In the genomic region with DNA sequence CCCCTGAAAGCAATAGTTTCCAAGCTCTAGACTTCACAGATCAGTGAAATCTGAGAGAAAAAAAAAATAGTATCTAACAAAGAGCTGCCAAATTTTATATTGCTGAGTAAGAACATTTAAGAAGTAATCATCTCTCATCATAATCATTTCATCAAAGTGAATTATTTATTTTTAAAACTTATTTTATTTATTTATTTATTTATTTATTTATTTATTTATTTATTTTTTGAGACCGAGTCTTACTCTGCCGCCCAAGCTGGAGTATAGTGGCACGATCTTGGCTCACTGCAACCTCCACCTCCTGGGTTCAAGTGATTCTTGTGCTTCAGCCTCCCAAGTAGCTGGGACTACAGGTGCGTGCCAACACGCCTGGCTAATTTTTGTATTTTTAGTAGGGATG, we compare ENCODE assay signal across 1 cellular context.
A peak's percentile ranks its signal among the peaks of the same experiment; 100 is the strongest.
TF ChIP-seq lines count a peak whose summit lies in the region.

No MANE protein-coding gene starts in this region.

TF ChIP-seq in K562, 482 proteins besides CTCF, POLR2A, EP300 and RAD21:
- TF ChIP-seq C11orf30 (IDR thresholded peaks at IDR 0.05; ENCODE audit: low read depth), result 0 out of 2 replicates have a peak, but pooled peaks have one; percentile 35
- peak; percentile 66 for TF ChIP-seq ZNF316 (IDR thresholded peaks at IDR 0.05)
